27 cellular contexts compared by ENCODE assay signal in the genomic region with DNA sequence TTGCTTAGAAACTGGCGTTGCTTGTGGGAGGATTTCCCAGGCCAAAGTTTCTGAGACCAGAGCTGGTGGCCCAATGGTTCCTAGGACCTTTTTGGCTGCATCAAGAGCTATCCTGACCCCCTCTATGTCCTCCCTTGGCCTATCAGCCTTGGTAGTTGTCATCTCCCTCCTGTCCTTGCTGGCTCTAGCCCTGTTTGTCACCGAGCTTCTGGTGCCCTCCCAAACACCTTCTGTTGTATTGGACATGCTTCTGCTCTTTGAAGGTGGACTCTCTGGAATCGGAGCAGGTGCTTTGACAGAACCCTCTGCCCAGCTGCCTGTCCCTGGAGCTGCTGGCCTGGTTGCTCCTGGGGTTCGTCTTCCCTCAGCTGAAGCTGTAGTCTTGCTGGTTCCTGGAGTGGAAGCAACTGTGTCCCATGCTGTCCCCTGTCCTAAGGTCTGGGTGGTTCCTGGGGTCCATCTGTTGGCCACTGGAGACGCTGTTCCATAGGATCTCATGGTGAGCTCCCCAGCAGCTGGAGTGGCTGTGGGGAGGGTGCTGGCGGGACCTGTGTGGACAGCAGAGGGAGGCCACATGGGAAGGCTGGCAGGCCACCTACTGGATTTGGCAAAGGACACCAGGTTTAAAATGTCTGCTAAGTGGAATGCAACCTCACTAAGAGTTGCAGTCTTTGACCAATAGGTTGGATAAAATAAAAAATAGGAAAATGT. TPM values are rescaled to one million over a fixed set of nuclear protein-coding genes. Genes with fewer than 3 reads are reported as not detected.
"Had no signal": no experiment of that assay in that cellular context is flagged by ENCODE, and none has a peak within 500 bp of the region (broad histone marks: within the 10 kb centered on the region; RNA-seq: fewer than 3 reads in every experiment).

No MANE protein-coding gene starts in this region.

- H3K9me3 Mint-ChIP-seq: activated B cell treated with CpG ODN at 0.5 μM for 24 hours; activated CD8-positive, alpha-beta T cell treated with anti-CD3 and anti-CD28 coated beads for 36 hours; activated naive CD8-positive, alpha-beta T cell treated with anti-CD3 and anti-CD28 coated beads, Interleukin-2, amount 50 U/mL, for 24 hours; activated T-cell treated with anti-CD3 and anti-CD28 coated beads, Interleukin-2, amount 50 U/mL, for 24 hours; activated T-helper 2 cell treated with anti-CD3 and anti-CD28 coated beads, Interferon-gamma antibody, Interleukin-2, Interleukin-4, amounts not matched to agents 10 μg/mL and 5 μg/mL and 100 μg/mL, durations not matched to agents 14 hours and 24 hours and 36 hours had no signal

- ATAC-seq: activated CD8-positive, alpha-beta T cell treated with anti-CD3 and anti-CD28 coated beads for 36 hours; activated naive CD8-positive, alpha-beta T cell treated with anti-CD3 and anti-CD28 coated beads, Interleukin-2, amount 50 U/mL, for 24 hours; stimulated activated naive CD8-positive, alpha-beta T cell treated with anti-CD3 and anti-CD28 coated beads, Interleukin-15, Interleukin-2, amounts not matched to agents 100 U/mL and 50 U/mL, for 24 hours had no signal

- H3K36me3 ChIP-seq: suprapubic skin, transverse colon, uterus had no signal

- H3K27ac ChIP-seq: dorsolateral prefrontal cortex, epithelial cell of prostate, suprapubic skin, transverse colon, uterus had no signal

- H3K36me3 Mint-ChIP-seq: brain had no signal

- H3K27me3 Mint-ChIP-seq: activated B cell treated with CpG ODN at 0.5 μM for 24 hours; activated CD8-positive, alpha-beta T cell treated with anti-CD3 and anti-CD28 coated beads for 36 hours; activated T-cell treated with anti-CD3 and anti-CD28 coated beads, Interleukin-2, amount 50 U/mL, for 24 hours had no signal

- H3K27me3 ChIP-seq: dorsolateral prefrontal cortex, suprapubic skin, transverse colon, uterus had no signal

- H3K4me3 Mint-ChIP-seq: activated B cell treated with CpG ODN at 0.5 μM for 24 hours; activated CD8-positive, alpha-beta T cell treated with anti-CD3 and anti-CD28 coated beads for 36 hours; activated naive CD8-positive, alpha-beta T cell treated with anti-CD3 and anti-CD28 coated beads, Interleukin-2, amount 50 U/mL, for 24 hours; activated T-cell treated with anti-CD3 and anti-CD28 coated beads, Interleukin-2, amount 50 U/mL, for 24 hours; brain; nephron progenitor cell had no signal

- FAIRE-seq: colon, keratinocyte had no signal

- DNase-seq: activated B cell treated with CpG ODN at 0.5 μM for 24 hours; activated CD4-positive, alpha-beta T cell treated with anti-CD3 and anti-CD28 coated beads for 48 hours; activated CD8-positive, alpha-beta T cell treated with anti-CD3 and anti-CD28 coated beads for 36 hours; activated naive CD4-positive, alpha-beta T cell treated with Interleukin-2 at 50 U/mL for 16 hours; activated naive CD8-positive, alpha-beta T cell treated with anti-CD3 and anti-CD28 coated beads, Interleukin-2, amount 50 U/mL, for 24 hours; activated T-cell treated with anti-CD3 and anti-CD28 coated beads, Interleukin-2, amount 50 U/mL, for 24 hours; anterior cingulate cortex; central memory CD4-positive, alpha-beta T cell; dorsolateral prefrontal cortex; foreskin fibroblast; hypothalamus; midbrain; nephron progenitor cell; occipital lobe; posterior cingulate gyrus; stimulated activated CD4-positive, alpha-beta T cell treated with anti-CD3 and anti-CD28 coated beads, Interleukin-1b, Interleukin-23, amount 100 ng/mL, for 48 hours; stimulated activated naive CD8-positive, alpha-beta T cell treated with anti-CD3 and anti-CD28 coated beads, Interleukin-15, Interleukin-2, amounts not matched to agents 100 U/mL and 50 U/mL, for 24 hours; transverse colon; uterus had no signal

- H3K4me3 ChIP-seq: dorsolateral prefrontal cortex, lung, suprapubic skin, transverse colon, uterus had no signal

- H3K4me1 ChIP-seq: uterus had no signal

- H3K9me3 ChIP-seq: suprapubic skin, transverse colon, uterus had no signal

- H3K27ac Mint-ChIP-seq: activated B cell treated with CpG ODN at 0.5 μM for 24 hours; activated CD8-positive, alpha-beta T cell treated with anti-CD3 and anti-CD28 coated beads for 36 hours; activated naive CD8-positive, alpha-beta T cell treated with anti-CD3 and anti-CD28 coated beads, Interleukin-2, amount 50 U/mL, for 24 hours; activated T-cell treated with anti-CD3 and anti-CD28 coated beads, Interleukin-2, amount 50 U/mL, for 24 hours; activated T-helper 2 cell treated with anti-CD3 and anti-CD28 coated beads, Interferon-gamma antibody, Interleukin-2, Interleukin-4, amounts not matched to agents 10 μg/mL and 5 μg/mL and 100 μg/mL, durations not matched to agents 14 hours and 24 hours and 36 hours; brain had no signal

RNA-seq across cellular contexts. Expression of gene FCAMR, which starts 9.4 kb away (rescaled TPM):
- total RNA-seq: activated B cell treated with CpG ODN at 0.5 μM for 24 hours; activated CD8-positive, alpha-beta T cell treated with anti-CD3 and anti-CD28 coated beads for 36 hours; activated T-helper 2 cell treated with anti-CD3 and anti-CD28 coated beads, Interferon-gamma antibody, Interleukin-2, Interleukin-4, amounts not matched to agents 10 μg/mL and 5 μg/mL and 100 μg/mL, durations not matched to agents 14 hours and 24 hours and 36 hours; occipital lobe; suprapubic skin; uterus had no signal
- polyA plus RNA-seq: keratinocyte had no signal

RNA-seq across cellular contexts. Expression of gene PIGR, which starts 14.6 kb away (rescaled TPM):
- total RNA-seq: activated T-helper 2 cell treated with anti-CD3 and anti-CD28 coated beads, Interferon-gamma antibody, Interleukin-2, Interleukin-4, amounts not matched to agents 10 μg/mL and 5 μg/mL and 100 μg/mL, durations not matched to agents 14 hours and 24 hours and 36 hours; occipital lobe; T-helper 2 cell treated with Interferon-gamma antibody and Interleukin-4, amounts not matched to agents 100 ng/mL and 5 ng/mL, for 36 hours had no signal
